Comparison of ENCODE assay signal across 9 cellular contexts in the genomic region with DNA sequence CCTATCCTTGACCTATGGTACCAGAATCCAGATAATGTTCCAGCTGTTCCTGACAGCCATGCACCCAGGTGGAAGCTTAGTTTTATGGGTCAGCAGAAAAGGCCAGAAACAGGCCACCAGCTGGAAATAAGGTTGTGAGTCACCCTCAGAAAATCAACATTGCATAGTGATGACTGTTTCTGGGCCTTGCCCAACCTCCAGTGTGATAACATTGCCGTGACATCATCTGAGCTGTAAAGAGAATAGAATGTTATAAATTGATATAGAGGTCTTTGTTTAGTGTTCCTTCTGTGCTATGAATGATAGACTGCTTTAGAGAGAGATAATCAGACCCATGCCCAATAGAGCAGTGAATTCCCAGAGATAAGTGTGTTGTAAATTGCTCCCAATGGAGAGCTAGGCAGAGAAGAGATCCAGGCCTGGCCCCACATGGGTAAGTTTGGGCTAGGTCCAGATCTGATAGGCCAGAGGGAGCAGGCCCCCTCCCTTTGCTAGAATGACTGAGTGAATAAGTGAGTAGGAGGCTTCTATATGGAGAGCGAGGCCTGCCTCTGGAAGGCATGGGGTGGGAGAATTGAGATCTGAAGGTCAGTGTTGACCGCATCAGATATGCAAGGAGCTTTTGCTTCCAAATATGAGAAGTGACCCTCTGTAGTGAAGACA. TPM values are rescaled to one million over a fixed set of nuclear protein-coding genes. Genes with fewer than 3 reads are reported as not detected.
A peak's percentile ranks its signal among the peaks of the same experiment; 100 is the strongest.
DNase-seq lines count a peak whose midpoint lies in the region; ATAC-seq and TF ChIP-seq lines count a peak whose summit lies in the region.
"Had no signal": no experiment of that assay in that cellular context is flagged by ENCODE, and none has a peak within 500 bp of the region (broad histone marks: within the 10 kb centered on the region; RNA-seq: fewer than 3 reads in every experiment).

No MANE protein-coding gene starts in this region.

- H4K20me1 ChIP-seq in GM23248 (ENCODE audit: insufficient read depth) (no peaks in the 10 kb centered on the region), SK-N-SH (ENCODE audit: insufficient read depth) (no peaks in the 10 kb centered on the region)

- no peak for TF ChIP-seq CTCF in SK-N-SH (IDR thresholded peaks at IDR 0.05)
- no peak for TF ChIP-seq CTCF in gastroesophageal sphincter (IDR thresholded peaks at IDR 0.05)
- TF ChIP-seq CTCF in GM13977 (IDR thresholded peaks at IDR 0.05; ENCODE audit: extremely low read depth, insufficient read depth, missing control alignments), result no peak

- peak; percentile 94 for DNase-seq in GM23248
- DNase-seq in SK-N-SH, result peak; percentile 83
- peak; percentile 76 for DNase-seq in skeletal muscle cell (ENCODE audit: low read depth)
- no peak for DNase-seq in GM13977 (ENCODE audit: low spot score)
- DNase-seq in activated effector memory CD4-positive, alpha-beta T cell treated with Interleukin-2 at 50 U/mL for 16 hours, result no peak
- no peak for DNase-seq in GM19240 (ENCODE audit: insufficient read length, low spot score)

- 42% methylated on average over 3 of the region's 3 CpGs for WGBS in GM23248 (ENCODE audit: low coverage in 1 of 2, low lambda C conversion rate in 2 of 2, missing lambda C conversion rate in 2 of 2), 2 experiments
- 40% methylated on average over 3 of the region's 3 CpGs for WGBS in SK-N-SH (ENCODE audit: low lambda C conversion rate)
- WGBS in gastroesophageal sphincter (ENCODE audit: low coverage in 1 of 2), 2 donors, result 62 to 76% methylated on average over 2 to 3 of the region's 3 CpGs

- H3K27me3 ChIP-seq in GM23248 (replicated peaks; ENCODE audit: insufficient read depth), result no peaks in the 10 kb centered on the region
- H3K27me3 ChIP-seq in SK-N-SH (ENCODE audit: insufficient read depth), result no peaks in the 10 kb centered on the region
- H3K27me3 ChIP-seq in gastroesophageal sphincter, result no peaks in the 10 kb centered on the region

- TF ChIP-seq POLR2A in gastroesophageal sphincter (IDR thresholded peaks at IDR 0.05), result no peak

- POLR2A ChIA-PET in SK-N-SH (lab: Yijun Ruan, JAX), result interaction anchor here (1.2 kb wide), 1 partner anchor 869 kb away, joined by 3 read pairs; no protein-coding TSS in a partner anchor

- H3K79me2 ChIP-seq in GM23248 (ENCODE audit: insufficient read depth) (no peaks in the 10 kb centered on the region), SK-N-SH (ENCODE audit: insufficient read depth) (no peaks in the 10 kb centered on the region)

- no peak overlapping the region; the same call in 1 of the 2 replicates for H3K27ac ChIP-seq in GM23248
- peak overlapping the region; percentile 64 to 78 for H3K27ac ChIP-seq in SK-N-SH (ENCODE audit: low read depth in 2 of 2, low read length in 1 of 2)
- peak overlapping the region in 3 of 4 donors; percentile 40 to 61 (median 61) for H3K27ac ChIP-seq in gastroesophageal sphincter

- H3K9ac ChIP-seq in GM23248, result no peak overlapping the region
- H3K9ac ChIP-seq in SK-N-SH, result peak overlapping the region; percentile 12; the same call in 1 of the 2 replicates

- no peak for TF ChIP-seq RAD21 in SK-N-SH (IDR thresholded peaks at IDR 0.05; ENCODE audit: low read length)

- H3K9me2 ChIP-seq in GM23248 (ENCODE audit: insufficient read depth) (no peaks in the 10 kb centered on the region), SK-N-SH (no peaks in the 10 kb centered on the region)

- no peak overlapping the region for H2AFZ ChIP-seq in GM23248
- peak overlapping the region; percentile 56; the same call in 1 of the 2 replicates for H2AFZ ChIP-seq in SK-N-SH (ENCODE audit: low read depth)

- H3F3A ChIP-seq in GM23248 (ENCODE audit: insufficient read depth), result peaks cover 10% of the 10 kb centered on the region; the same call in 1 of the 2 replicates
- peaks cover 4% of the 10 kb centered on the region for H3F3A ChIP-seq in SK-N-SH (replicated peaks; ENCODE audit: insufficient read depth)

- TF ChIP-seq EP300 in SK-N-SH (IDR thresholded peaks at IDR 0.05; ENCODE audit: borderline replicate concordance in 1 of 2, low read depth in 1 of 2, low read length in 1 of 2) (peak; percentile 65; a peak in 3 of 4 replicates), gastroesophageal sphincter (IDR thresholded peaks at IDR 0.05) (no peak)

- peak; percentile 92 for ATAC-seq in gastroesophageal sphincter
- no peak for ATAC-seq in HG02588 (IDR thresholded peaks at IDR 0.05; ENCODE audit: unreplicated experiment)
- ATAC-seq: stimulated activated memory B cell treated with anti-CD40 and anti-IgM and Interleukin-4, amounts not matched to agents 10 μg/mL and 1 μg/mL and 100 μg/mL, for 72 hours had no signal

- CTCF ChIA-PET in SK-N-SH (lab: Yijun Ruan, JAX), result interaction anchor here (0.7 to 1.4 kb wide), 5 partner anchors 201 to 931 kb away, joined by 3 to 6 read pairs (median 4); no protein-coding TSS in a partner anchor

- no peaks in the 10 kb centered on the region for H3K9me3 ChIP-seq in GM23248 (ENCODE audit: low read depth)
- no peaks in the 10 kb centered on the region for H3K9me3 ChIP-seq in SK-N-SH
- H3K9me3 ChIP-seq in gastroesophageal sphincter, result no peaks in the 10 kb centered on the region

- H3K4me3 ChIP-seq in GM23248 (no peak overlapping the region), SK-N-SH (ENCODE audit: low read depth in 2 of 2, low read length in 1 of 2) (no peak overlapping the region), gastroesophageal sphincter (no peak overlapping the region), skeletal muscle cell (ENCODE audit: low read depth, low read length) (no peak overlapping the region)

- H3K4me2 ChIP-seq in GM23248 (ENCODE audit: unreplicated experiment) (peak overlapping the region; percentile 40), SK-N-SH (peak overlapping the region; percentile 46)

- in situ Hi-C loops in GM23248 (cut with MboI) (loop anchor here (10.0 kb wide), 1 partner anchor 794 kb away; no protein-coding TSS in a partner anchor), GM13977 (cut with MboI; ENCODE audit: low pct_unique_long_range_greater_than_20kb, low sequenced_read_pairs, unreplicated experiment) (loop anchor here (10.0 kb wide), 2 partner anchors 204 to 794 kb away; no protein-coding TSS in a partner anchor)

- H3K36me3 ChIP-seq in GM23248 (ENCODE audit: low read depth) (no peaks in the 10 kb centered on the region), SK-N-SH (replicated peaks in 1 of 2; ENCODE audit: control insufficient read depth in 1 of 2, insufficient read depth in 2 of 2, low read length in 1 of 2) (no peaks in the 10 kb centered on the region), gastroesophageal sphincter (peaks cover 0 to 16% of the 10 kb centered on the region in 2 donors)

- H3K4me1 ChIP-seq in GM23248 (ENCODE audit: insufficient read depth) (peaks cover 9% of the 10 kb centered on the region), SK-N-SH (ENCODE audit: control insufficient read depth in 1 of 2, insufficient read depth in 2 of 2, low read depth in 1 of 2, low read length in 1 of 2) (peaks cover 0 to 20% of the 10 kb centered on the region in 2 experiments; a peak in 2 of 4 replicates), gastroesophageal sphincter (peaks cover 0 to 12% (median 3%) of the 10 kb centered on the region in 3 donors)

TF ChIP-seq in SK-N-SH, 30 proteins besides CTCF, POLR2A, EP300 and RAD21 (continues in another document):
- TF ChIP-seq ELF1 (IDR thresholded peaks at IDR 0.05) (no peak), JUND (IDR thresholded peaks at IDR 0.05) (peak; percentile 99), EZH2phosphoT487 (IDR thresholded peaks at IDR 0.05; ENCODE audit: borderline replicate concordance, low read depth) (no peak), SMC3 (IDR thresholded peaks at IDR 0.05; ENCODE audit: low read depth, low read length) (no peak), MXI1 (IDR thresholded peaks at IDR 0.05; ENCODE audit: low read depth, low read length) (peak; percentile 51; the same call in 1 of the 2 replicates), TAF1 (IDR thresholded peaks at IDR 0.05; ENCODE audit: borderline replicate concordance, low read depth, low read length) (no peak), RFX5 (IDR thresholded peaks at IDR 0.05; ENCODE audit: low read length) (no peak), RXRA (IDR thresholded peaks at IDR 0.05; ENCODE audit: borderline replicate concordance, low read depth) (peak; percentile 83; the same call in 1 of the 2 replicates), SIN3A (IDR thresholded peaks at IDR 0.05; ENCODE audit: borderline replicate concordance, low read depth, low read length) (peak; percentile 82; the same call in 1 of the 2 replicates), CHD2 (IDR thresholded peaks at IDR 0.05; ENCODE audit: low read length, partially characterized antibody) (peak; percentile 53), RCOR1 (IDR thresholded peaks at IDR 0.05; ENCODE audit: low read length) (peak; percentile 51; the same call in 1 of the 2 replicates), POLR2AphosphoS5 (IDR thresholded peaks at IDR 0.05; ENCODE audit: low read depth, low read length) (peak; percentile 81)
- TF ChIP-seq, protein P1, sequence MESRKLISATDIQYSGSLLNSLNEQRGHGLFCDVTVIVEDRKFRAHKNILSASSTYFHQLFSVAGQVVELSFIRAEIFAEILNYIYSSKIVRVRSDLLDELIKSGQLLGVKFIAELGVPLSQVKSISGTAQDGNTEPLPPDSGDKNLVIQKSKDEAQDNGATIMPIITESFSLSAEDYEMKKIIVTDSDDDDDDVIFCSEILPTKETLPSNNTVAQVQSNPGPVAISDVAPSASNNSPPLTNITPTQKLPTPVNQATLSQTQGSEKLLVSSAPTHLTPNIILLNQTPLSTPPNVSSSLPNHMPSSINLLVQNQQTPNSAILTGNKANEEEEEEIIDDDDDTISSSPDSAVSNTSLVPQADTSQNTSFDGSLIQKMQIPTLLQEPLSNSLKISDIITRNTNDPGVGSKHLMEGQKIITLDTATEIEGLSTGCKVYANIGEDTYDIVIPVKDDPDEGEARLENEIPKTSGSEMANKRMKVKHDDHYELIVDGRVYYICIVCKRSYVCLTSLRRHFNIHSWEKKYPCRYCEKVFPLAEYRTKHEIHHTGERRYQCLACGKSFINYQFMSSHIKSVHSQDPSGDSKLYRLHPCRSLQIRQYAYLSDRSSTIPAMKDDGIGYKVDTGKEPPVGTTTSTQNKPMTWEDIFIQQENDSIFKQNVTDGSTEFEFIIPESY (IDR thresholded peaks at IDR 0.05; ENCODE audit: borderline replicate concordance, low read depth), result no peak

RNA-seq across cellular contexts. Expression of a gene that starts 14.2 kb away (rescaled TPM):
- total RNA-seq in GM23248 (2014; rRNA removed; shearing (Covaris generic)), result 53.2 and 54.5 TPM in 2 replicates
- polyA plus RNA-seq in GM23248 (2016; fragmentation: Nextera tagmentation; extraction: Ambion mirVana) (80.6 and 86.9 TPM in 2 replicates), SK-N-SH (2012; rRNA removed) (39.2 and 41.4 TPM in 2 replicates)
- polyA plus RNA-seq in SK-N-SH (2012; cell fraction: cytosol; rRNA removed), result 26.6 and 32.3 TPM in 2 replicates
- 97.5 and 118 TPM in 2 replicates for polyA plus RNA-seq in SK-N-SH (2012; cell fraction: nucleus; rRNA removed)
- 10 to 100 TPM; 51.4 to 74.4 (median 60.8) TPM for total RNA-seq in gastroesophageal sphincter

RNA-seq across cellular contexts. Expression of a gene that starts 46.0 kb away (rescaled TPM):
- total RNA-seq in GM23248 (2014; rRNA removed; shearing (Covaris generic)), result 13.8 and 14.0 TPM in 2 replicates
- polyA plus RNA-seq in GM23248 (2016; fragmentation: Nextera tagmentation; extraction: Ambion mirVana) (12.0 and 12.1 TPM in 2 replicates), SK-N-SH (2012; rRNA removed) (26.5 and 26.7 TPM in 2 replicates)
- 14.6 and 21.0 TPM in 2 replicates for polyA plus RNA-seq in SK-N-SH (2012; cell fraction: cytosol; rRNA removed)
- 115 and 123 TPM in 2 replicates for polyA plus RNA-seq in SK-N-SH (2012; cell fraction: nucleus; rRNA removed)
- 10 to 100 TPM in 1 of 4 donors, 1 to 10 TPM in 3; 4.2 to 18.5 (median 7.4) TPM for total RNA-seq in gastroesophageal sphincter

Comparison
In these comparisons a context has a peak if more than half of its experiments do, and no peak if none do; other contexts are left out.
1. DNase-seq: peak in GM23248 (single experiment), SK-N-SH (single experiment) and skeletal muscle cell (single experiment); none in GM13977 (single experiment), activated effector memory CD4-positive, alpha-beta T cell treated with Interleukin-2 at 50 U/mL for 16 hours (single experiment) and GM19240 (single experiment).